In genomic region chr9:108869092-108869725, GRCh38 we compare ENCODE assay signal across 1 cellular context.
TF ChIP-seq lines count a peak whose summit lies in the region.

No MANE protein-coding gene starts in this region.

TF ChIP-seq in HepG2, 621 proteins besides CTCF, POLR2A, EP300 and RAD21 (continued from another document and continues in another):
- peak; percentile 84 for TF ChIP-seq FOXP4 (CRISPR knock-in tag; IDR thresholded peaks at IDR 0.05)
- peak; percentile 80 for TF ChIP-seq TFE3 (CRISPR knock-in tag; IDR thresholded peaks at IDR 0.05)
- TF ChIP-seq NR1H2 (CRISPR knock-in tag; IDR thresholded peaks at IDR 0.05; ENCODE audit: borderline replicate concordance, low read depth), result no peak
- peak; percentile 66; the same call in 1 of the 2 replicates for TF ChIP-seq TFDP1 (CRISPR knock-in tag; IDR thresholded peaks at IDR 0.05; ENCODE audit: borderline replicate concordance)
- no peak for TF ChIP-seq ZKSCAN1 (IDR thresholded peaks at IDR 0.05; ENCODE audit: low read length)
- no peak for TF ChIP-seq DZIP1 (CRISPR knock-in tag; IDR thresholded peaks at IDR 0.05)
- no peak for TF ChIP-seq ZNF333 (CRISPR knock-in tag; IDR thresholded peaks at IDR 0.05; ENCODE audit: borderline replicate concordance)
- TF ChIP-seq TBX3 (IDR thresholded peaks at IDR 0.05; ENCODE audit: borderline replicate concordance), result no peak
- no peak for TF ChIP-seq HIVEP1 (CRISPR knock-in tag; IDR thresholded peaks at IDR 0.05)
- no peak for TF ChIP-seq RBM39 (IDR thresholded peaks at IDR 0.05; ENCODE audit: low read depth, low read length, poor library complexity, severe bottlenecking)
- peak; percentile 72; the same call in 1 of the 2 replicates for TF ChIP-seq HNF1B (CRISPR knock-in tag; IDR thresholded peaks at IDR 0.05)
- TF ChIP-seq ZSCAN12 (CRISPR knock-in tag; IDR thresholded peaks at IDR 0.05), result no peak
- TF ChIP-seq GATAD2A (CRISPR knock-in tag; IDR thresholded peaks at IDR 0.05), result peak; percentile 91
- no peak for TF ChIP-seq ZNF639 (CRISPR knock-in tag; conservative IDR thresholded peaks at IDR 0.05)
- peak; percentile 71 for TF ChIP-seq ISL2 (CRISPR knock-in tag; IDR thresholded peaks at IDR 0.05)
- no peak for TF ChIP-seq ZNF724P (CRISPR knock-in tag; IDR thresholded peaks at IDR 0.05; ENCODE audit: borderline replicate concordance)
- TF ChIP-seq ZEB1 (IDR thresholded peaks at IDR 0.05; ENCODE audit: insufficient replicate concordance, low read depth), result peak; percentile 46
- no peak for TF ChIP-seq CHD4 (IDR thresholded peaks at IDR 0.05; ENCODE audit: borderline replicate concordance, low read length)
- TF ChIP-seq ZNF674 (CRISPR knock-in tag; IDR thresholded peaks at IDR 0.05; ENCODE audit: low read depth), result no peak
- no peak for TF ChIP-seq FOXO4 (CRISPR knock-in tag; conservative IDR thresholded peaks at IDR 0.05)
- no peak for TF ChIP-seq SNRNP70 (IDR thresholded peaks at IDR 0.05; ENCODE audit: low read depth, low read length)
- TF ChIP-seq ETV6 (CRISPR knock-in tag; conservative IDR thresholded peaks at IDR 0.05), result no peak
- peak; percentile 52; the same call in 1 of the 2 replicates for TF ChIP-seq FOXK2 (IDR thresholded peaks at IDR 0.05)
- no peak for TF ChIP-seq TAF15 (IDR thresholded peaks at IDR 0.05; ENCODE audit: low read depth, low read length, poor library complexity, severe bottlenecking)
- no peak for TF ChIP-seq RNF2 (conservative IDR thresholded peaks at IDR 0.05; ENCODE audit: low read depth)
- no peak for TF ChIP-seq KAT7 (CRISPR knock-in tag; IDR thresholded peaks at IDR 0.05; ENCODE audit: borderline replicate concordance)
- peak; percentile 71; the same call in 1 of the 2 replicates for TF ChIP-seq IRF2 (CRISPR knock-in tag; IDR thresholded peaks at IDR 0.05)
- peak; percentile 87 for TF ChIP-seq HDAC2 (CRISPR knock-in tag; IDR thresholded peaks at IDR 0.05)
- TF ChIP-seq ZNF713 (CRISPR knock-in tag; IDR thresholded peaks at IDR 0.05), result no peak
- TF ChIP-seq POLR2G (IDR thresholded peaks at IDR 0.05; ENCODE audit: low read depth, low read length), result peak; percentile 67
- no peak for TF ChIP-seq CREBL2 (CRISPR knock-in tag; IDR thresholded peaks at IDR 0.05; ENCODE audit: borderline replicate concordance)
- no peak for TF ChIP-seq NR3C1 (CRISPR knock-in tag; IDR thresholded peaks at IDR 0.05)
- no peak for TF ChIP-seq SPEN (CRISPR knock-in tag; IDR thresholded peaks at IDR 0.05; ENCODE audit: low read depth)
- no peak for TF ChIP-seq ZBTB7A (CRISPR knock-in tag; IDR thresholded peaks at IDR 0.05)
- no peak for TF ChIP-seq ZNF883 (CRISPR knock-in tag; IDR thresholded peaks at IDR 0.05; ENCODE audit: not compliant biosample characterization)
- no peak for TF ChIP-seq TOPORS (CRISPR knock-in tag; IDR thresholded peaks at IDR 0.05)
- no peak for TF ChIP-seq DMTF1 (CRISPR knock-in tag; IDR thresholded peaks at IDR 0.05)
- no peak for TF ChIP-seq ZFYVE20 (CRISPR knock-in tag; IDR thresholded peaks at IDR 0.05; ENCODE audit: borderline replicate concordance, low read depth)
- no peak for TF ChIP-seq HDAC6 (IDR thresholded peaks at IDR 0.05; ENCODE audit: low read depth, low read length)
- no peak for TF ChIP-seq ZNF782 (CRISPR knock-in tag; IDR thresholded peaks at IDR 0.05; ENCODE audit: borderline replicate concordance)
- peak; percentile 78; the same call in 1 of the 2 replicates for TF ChIP-seq ZNF609 (CRISPR knock-in tag; IDR thresholded peaks at IDR 0.05; ENCODE audit: borderline replicate concordance)
- no peak for TF ChIP-seq RARG (CRISPR knock-in tag; IDR thresholded peaks at IDR 0.05; ENCODE audit: low read depth)
